Comparison of ENCODE assay signal across 21 cellular contexts in the genomic region with DNA sequence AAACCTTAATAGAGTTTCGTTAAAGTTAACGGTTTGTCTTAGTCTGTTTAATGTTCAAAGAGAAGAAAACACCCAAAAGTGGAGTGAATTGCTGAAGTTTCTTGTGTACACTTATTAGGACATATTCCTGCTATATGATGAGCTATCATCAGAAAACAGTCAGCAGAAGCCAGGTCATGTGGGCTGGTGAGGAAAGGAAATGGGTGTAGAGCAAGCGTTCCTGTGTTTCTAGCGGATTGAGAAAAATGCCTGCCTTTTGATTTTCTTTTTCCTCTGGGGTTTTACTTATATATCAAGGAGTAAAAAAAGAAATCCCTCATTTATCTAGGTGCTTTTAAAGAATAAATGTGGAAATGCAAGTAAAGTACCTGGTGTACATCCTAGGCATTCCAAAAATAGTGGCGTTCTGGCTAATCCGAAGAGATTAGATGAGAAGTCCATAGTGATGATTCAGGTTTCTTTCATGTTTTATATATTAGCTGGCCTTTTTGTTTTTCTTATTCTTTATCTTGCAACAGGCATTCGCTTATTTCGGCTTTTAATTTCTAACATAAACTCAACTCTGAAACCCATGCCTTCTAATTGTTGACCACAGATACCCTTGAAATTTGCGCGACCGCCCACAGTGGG. TPM values are rescaled to one million over a fixed set of nuclear protein-coding genes. Genes with fewer than 3 reads are reported as not detected.
DNase-seq lines count a peak whose midpoint lies in the region; ATAC-seq and TF ChIP-seq lines count a peak whose summit lies in the region.
"Had no signal": no experiment of that assay in that cellular context is flagged by ENCODE, and none has a peak within 500 bp of the region (broad histone marks: within the 10 kb centered on the region; RNA-seq: fewer than 3 reads in every experiment).

No MANE protein-coding gene starts in this region.

- peak overlapping the region; percentile 73 for H3K27ac Mint-ChIP-seq in mesothelial cell of epicardium
- H3K27ac Mint-ChIP-seq in stimulated activated effector memory CD8-positive, alpha-beta T cell treated with anti-CD3 and anti-CD28 coated beads, Interleukin-12 subunit alpha, Interleukin-12 subunit beta, amount 100 ng/mL, for 72 hours: no peak overlapping the region
- no peak overlapping the region for H3K27ac Mint-ChIP-seq in progenitor cell of endocrine pancreas

- H2AFZ ChIP-seq in ACC112 (ENCODE audit: low read length, unreplicated experiment): no peak overlapping the region

- peak overlapping the region; percentile 24 for H3K27ac ChIP-seq in ACC112 (ENCODE audit: low read depth, low read length)
- H3K27ac ChIP-seq: HL-60, KMS-11 had no signal

- H3K9me3 Mint-ChIP-seq in mesothelial cell of epicardium (no peaks in the 10 kb centered on the region), progenitor cell of endocrine pancreas (ENCODE audit: low read depth) (no peaks in the 10 kb centered on the region)
- H3K9me3 Mint-ChIP-seq in stimulated activated effector memory CD8-positive, alpha-beta T cell treated with anti-CD3 and anti-CD28 coated beads, Interleukin-12 subunit alpha, Interleukin-12 subunit beta, amount 100 ng/mL, for 72 hours: peaks cover 5% of the 10 kb centered on the region

- TF ChIP-seq CTCF in choroid plexus epithelial cell (conservative IDR thresholded peaks at IDR 0.05; ENCODE audit: low read depth, low read length) (no peak), mesothelial cell of epicardium (IDR thresholded peaks at IDR 0.05; ENCODE audit: unreplicated experiment) (no peak), progenitor cell of endocrine pancreas (IDR thresholded peaks at IDR 0.05; ENCODE audit: unreplicated experiment) (no peak)

- no peaks in the 10 kb centered on the region for H3K27me3 ChIP-seq in ACC112 (ENCODE audit: insufficient read depth, low read length)
- H3K27me3 ChIP-seq: BLaER1 treated with 17β-estradiol and CSF1 and Interleukin-3, amounts not matched to agents 10 nM and 100 nM; MG63 had no signal

- H3K27me3 Mint-ChIP-seq in mesothelial cell of epicardium (ENCODE audit: low read depth) (no peaks in the 10 kb centered on the region), progenitor cell of endocrine pancreas (no peaks in the 10 kb centered on the region)

- peak overlapping the region; percentile 19; the same call in 1 of the 2 replicates for H3K4me3 ChIP-seq in ACC112 (ENCODE audit: low read depth, low read length)
- H3K4me3 ChIP-seq in choroid plexus epithelial cell (ENCODE audit: low read depth, low read length): peak overlapping the region; percentile 33
- H3K4me3 ChIP-seq: BLaER1 treated with 17β-estradiol and CSF1 and Interleukin-3, amounts not matched to agents 10 nM and 100 nM; MG63 had no signal

- DNase-seq in choroid plexus epithelial cell (ENCODE audit: low read depth): peak; percentile 80
- no peak for DNase-seq in mesothelial cell of epicardium (ENCODE audit: low spot score in 2 of 2, unreplicated experiment in 2 of 2)
- DNase-seq in stimulated activated effector memory CD8-positive, alpha-beta T cell treated with anti-CD3 and anti-CD28 coated beads, Interleukin-12 subunit alpha, Interleukin-12 subunit beta, amount 100 ng/mL, for 72 hours (ENCODE audit: low spot score in 2 of 2): no peak
- DNase-seq in progenitor cell of endocrine pancreas (ENCODE audit: low spot score, unreplicated experiment): no peak
- DNase-seq: 8988T, DMS 273 treated with DMSO at 0.1 percent for 48 hours, MG63, NCI-H1930, NCI-H2171, NCI-H446 treated with DMSO at 0.1 percent for 48 hours, NCI-H774, SHP77 treated with DMSO at 0.1 percent for 48 hours had no signal

- H3K4me1 ChIP-seq in ACC112 (ENCODE audit: control insufficient read depth, insufficient read depth, low read length, unreplicated experiment): peaks cover 50% of the 10 kb centered on the region

- H3K4me3 Mint-ChIP-seq in mesothelial cell of epicardium: no peak overlapping the region
- no peak overlapping the region for H3K4me3 Mint-ChIP-seq in stimulated activated effector memory CD8-positive, alpha-beta T cell treated with anti-CD3 and anti-CD28 coated beads, Interleukin-12 subunit alpha, Interleukin-12 subunit beta, amount 100 ng/mL, for 72 hours
- no peak overlapping the region for H3K4me3 Mint-ChIP-seq in progenitor cell of endocrine pancreas (ENCODE audit: low read depth)

- H3K79me2 ChIP-seq in ACC112 (ENCODE audit: control insufficient read depth, insufficient read depth, low read length, unreplicated experiment): no peaks in the 10 kb centered on the region

- ATAC-seq in SK-N-SH treated with all-trans-retinoic acid at 6 μM for 48 hours (peak; percentile 34; the same call in 1 of the 3 replicates), HG02870 (IDR thresholded peaks at IDR 0.05; ENCODE audit: unreplicated experiment) (no peak), GM18870 (IDR thresholded peaks at IDR 0.05; ENCODE audit: unreplicated experiment) (no peak)
- ATAC-seq in stimulated activated effector memory CD8-positive, alpha-beta T cell treated with anti-CD3 and anti-CD28 coated beads, Interleukin-12 subunit alpha, Interleukin-12 subunit beta, amount 100 ng/mL, for 72 hours: no peak
- ATAC-seq: HCT116, Panc1 had no signal

- no peaks in the 10 kb centered on the region for H3K36me3 ChIP-seq in ACC112 (ENCODE audit: insufficient read depth, low read length)
- H3K36me3 ChIP-seq: BLaER1 treated with 17β-estradiol and CSF1 and Interleukin-3, amounts not matched to agents 10 nM and 100 nM; MG63 had no signal

- H3K4me1 Mint-ChIP-seq in mesothelial cell of epicardium: peaks cover 49% of the 10 kb centered on the region
- no peaks in the 10 kb centered on the region for H3K4me1 Mint-ChIP-seq in stimulated activated effector memory CD8-positive, alpha-beta T cell treated with anti-CD3 and anti-CD28 coated beads, Interleukin-12 subunit alpha, Interleukin-12 subunit beta, amount 100 ng/mL, for 72 hours
- H3K4me1 Mint-ChIP-seq in progenitor cell of endocrine pancreas (ENCODE audit: low read depth): peaks cover 27% of the 10 kb centered on the region

- peaks cover 4% of the 10 kb centered on the region for H3K36me3 Mint-ChIP-seq in mesothelial cell of epicardium
- H3K36me3 Mint-ChIP-seq in stimulated activated effector memory CD8-positive, alpha-beta T cell treated with anti-CD3 and anti-CD28 coated beads, Interleukin-12 subunit alpha, Interleukin-12 subunit beta, amount 100 ng/mL, for 72 hours: no peaks in the 10 kb centered on the region
- peaks cover 19% of the 10 kb centered on the region for H3K36me3 Mint-ChIP-seq in progenitor cell of endocrine pancreas (ENCODE audit: insufficient read depth)

TF ChIP-seq in SK-N-SH treated with all-trans-retinoic acid at 6 μM for 48 hours, 23 proteins besides CTCF, POLR2A, EP300 and RAD21:
- TF ChIP-seq, protein P1, sequence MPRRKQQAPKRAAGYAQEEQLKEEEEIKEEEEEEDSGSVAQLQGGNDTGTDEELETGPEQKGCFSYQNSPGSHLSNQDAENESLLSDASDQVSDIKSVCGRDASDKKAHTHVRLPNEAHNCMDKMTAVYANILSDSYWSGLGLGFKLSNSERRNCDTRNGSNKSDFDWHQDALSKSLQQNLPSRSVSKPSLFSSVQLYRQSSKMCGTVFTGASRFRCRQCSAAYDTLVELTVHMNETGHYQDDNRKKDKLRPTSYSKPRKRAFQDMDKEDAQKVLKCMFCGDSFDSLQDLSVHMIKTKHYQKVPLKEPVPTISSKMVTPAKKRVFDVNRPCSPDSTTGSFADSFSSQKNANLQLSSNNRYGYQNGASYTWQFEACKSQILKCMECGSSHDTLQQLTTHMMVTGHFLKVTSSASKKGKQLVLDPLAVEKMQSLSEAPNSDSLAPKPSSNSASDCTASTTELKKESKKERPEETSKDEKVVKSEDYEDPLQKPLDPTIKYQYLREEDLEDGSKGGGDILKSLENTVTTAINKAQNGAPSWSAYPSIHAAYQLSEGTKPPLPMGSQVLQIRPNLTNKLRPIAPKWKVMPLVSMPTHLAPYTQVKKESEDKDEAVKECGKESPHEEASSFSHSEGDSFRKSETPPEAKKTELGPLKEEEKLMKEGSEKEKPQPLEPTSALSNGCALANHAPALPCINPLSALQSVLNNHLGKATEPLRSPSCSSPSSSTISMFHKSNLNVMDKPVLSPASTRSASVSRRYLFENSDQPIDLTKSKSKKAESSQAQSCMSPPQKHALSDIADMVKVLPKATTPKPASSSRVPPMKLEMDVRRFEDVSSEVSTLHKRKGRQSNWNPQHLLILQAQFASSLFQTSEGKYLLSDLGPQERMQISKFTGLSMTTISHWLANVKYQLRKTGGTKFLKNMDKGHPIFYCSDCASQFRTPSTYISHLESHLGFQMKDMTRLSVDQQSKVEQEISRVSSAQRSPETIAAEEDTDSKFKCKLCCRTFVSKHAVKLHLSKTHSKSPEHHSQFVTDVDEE (CRISPR knock-in tag; IDR thresholded peaks at IDR 0.05): no peak
- TF ChIP-seq TOX (CRISPR knock-in tag; IDR thresholded peaks at IDR 0.05; ENCODE audit: borderline replicate concordance) (no peak), OSR1 (CRISPR knock-in tag; IDR thresholded peaks at IDR 0.05) (no peak), CSDC2 (CRISPR knock-in tag; IDR thresholded peaks at IDR 0.05) (no peak), ZNF70 (CRISPR knock-in tag; IDR thresholded peaks at IDR 0.05) (no peak), TCF4 (CRISPR knock-in tag; IDR thresholded peaks at IDR 0.05; ENCODE audit: borderline replicate concordance) (no peak), ZNF565 (CRISPR knock-in tag; conservative IDR thresholded peaks at IDR 0.05; ENCODE audit: low read depth) (no peak), GLIS3 (CRISPR knock-in tag; IDR thresholded peaks at IDR 0.05) (no peak), ISL1 (CRISPR knock-in tag; IDR thresholded peaks at IDR 0.05) (no peak)

RNA-seq across cellular contexts. Expression of a gene that starts 50.7 kb away (rescaled TPM):
- 143 to 150 TPM (median 148 TPM) in 3 replicates for total RNA-seq in mesothelial cell of epicardium
- 312 and 318 TPM in 2 replicates for total RNA-seq in progenitor cell of endocrine pancreas
